ENCODE assay signal across 9 cellular contexts in genomic region chr1:29447368-29447767, GRCh38.
"Had no signal": no experiment of that assay in that cellular context is flagged by ENCODE, and none has a peak within 500 bp of the region (broad histone marks: within the 10 kb centered on the region; RNA-seq: fewer than 3 reads in every experiment).

No MANE protein-coding gene starts in this region.

- H3K4me1 ChIP-seq: HAP-1 had no signal

- DNase-seq: GM23248, GOT3, H7, H9, HCEC 1CT, HFFc6 had no signal

- H2AFZ ChIP-seq: GM23248, GM23338 had no signal

- H3K4me2 ChIP-seq: GM23338 had no signal

- H3K9ac ChIP-seq: GM23248 had no signal

- H3K36me3 ChIP-seq: HAP-1 had no signal

- ATAC-seq: GM23338, HCT116 had no signal

- H3K9me3 ChIP-seq: HAP-1 had no signal

- H3K27ac ChIP-seq: GM23248 had no signal

- H3K4me3 ChIP-seq: GM23248, GM23338, HAP-1 had no signal
